In the genomic region with DNA sequence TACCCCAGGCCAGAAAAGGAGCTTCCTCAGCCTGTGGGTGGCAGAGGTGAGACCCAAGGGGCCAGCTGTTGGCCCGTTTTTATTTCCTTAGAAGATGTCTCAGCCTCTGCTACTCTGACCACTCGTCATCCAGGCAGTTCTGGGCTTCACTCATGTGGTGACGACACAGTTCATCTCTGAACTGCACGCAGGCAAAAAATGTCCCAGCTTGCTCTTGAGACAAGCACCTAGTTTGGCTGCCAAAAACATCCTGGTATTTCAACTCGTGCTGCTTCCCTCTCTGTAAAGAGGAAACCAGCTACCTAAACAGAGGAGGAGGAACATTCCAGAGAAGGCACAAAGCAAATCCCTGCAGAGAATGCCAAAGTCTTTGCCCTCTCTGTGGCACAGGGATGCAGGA, we compare ENCODE assay signal across 9 cellular contexts.
DNase-seq lines count a peak whose midpoint lies in the region; ATAC-seq lines count a peak whose summit lies in the region.
"Had no signal": no experiment of that assay in that cellular context is flagged by ENCODE, and none has a peak within 500 bp of the region (broad histone marks: within the 10 kb centered on the region; RNA-seq: fewer than 3 reads in every experiment).

No MANE protein-coding gene starts in this region.

- no peaks in the 10 kb centered on the region for H3K36me3 Mint-ChIP-seq in T-helper 17 cell (ENCODE audit: low read depth)
- H3K36me3 Mint-ChIP-seq in stimulated activated naive B cell treated with anti-CD40 and anti-IgM and Interleukin-4, amounts not matched to agents 10 μg/mL and 1 μg/mL and 100 μg/mL, for 72 hours, result peaks cover 35 to 48% of the 10 kb centered on the region in 2 donors

- H3K9me3 Mint-ChIP-seq in stimulated activated naive B cell treated with anti-CD40 and anti-IgM and Interleukin-4, amounts not matched to agents 10 μg/mL and 1 μg/mL and 100 μg/mL, for 72 hours, result no peaks in the 10 kb centered on the region

- peaks cover 57% of the 10 kb centered on the region for H3K4me1 Mint-ChIP-seq in T-helper 17 cell
- H3K4me1 Mint-ChIP-seq in stimulated activated naive B cell treated with anti-CD40 and anti-IgM and Interleukin-4, amounts not matched to agents 10 μg/mL and 1 μg/mL and 100 μg/mL, for 72 hours, result peaks cover 70 to 98% of the 10 kb centered on the region in 2 donors

- DNase-seq in NOMO-1 treated with DMSO at 0.1 percent for 48 hours (lab: John Stamatoyannopoulos, UW; ENCODE audit: unreplicated experiment) (peak; percentile 12), NOMO-1 treated with dmso at 0.1 percent for 144 hours (lab: John Stamatoyannopoulos, UW; ENCODE audit: unreplicated experiment) (no peak), T-helper 17 cell (no peak), Right ventricle myocardium superior (peak; percentile 60), HuH-7.5 (ENCODE audit: low spot score) (no peak)
- DNase-seq in stimulated activated naive B cell treated with anti-CD40 and anti-IgM and Interleukin-4, amounts not matched to agents 10 μg/mL and 1 μg/mL and 100 μg/mL, for 72 hours, result peak; percentile 26
- DNase-seq in effector CD8-positive, alpha-beta T cell (lab: John Stamatoyannopoulos, UW), result no peak
- DNase-seq: NCI-H446 had no signal

- H3K4me3 Mint-ChIP-seq in T-helper 17 cell, result no peak overlapping the region
- H3K4me3 Mint-ChIP-seq in stimulated activated naive B cell treated with anti-CD40 and anti-IgM and Interleukin-4, amounts not matched to agents 10 μg/mL and 1 μg/mL and 100 μg/mL, for 72 hours, result peak overlapping the region; percentile 21 to 39

- H3K9me3 ChIP-seq in T-helper 17 cell (ENCODE audit: control insufficient read depth, low read length, poor library complexity, severe bottlenecking), result no peaks in the 10 kb centered on the region

- peak overlapping the region; percentile 27 for H3K27ac Mint-ChIP-seq in T-helper 17 cell
- H3K27ac Mint-ChIP-seq in stimulated activated naive B cell treated with anti-CD40 and anti-IgM and Interleukin-4, amounts not matched to agents 10 μg/mL and 1 μg/mL and 100 μg/mL, for 72 hours, result peak overlapping the region; percentile 99

- intact Hi-C loops in Right ventricle myocardium superior (cut with DNase I), result no loop called here

- H3K27me3 Mint-ChIP-seq in T-helper 17 cell, result no peaks in the 10 kb centered on the region
- no peaks in the 10 kb centered on the region for H3K27me3 Mint-ChIP-seq in stimulated activated naive B cell treated with anti-CD40 and anti-IgM and Interleukin-4, amounts not matched to agents 10 μg/mL and 1 μg/mL and 100 μg/mL, for 72 hours

- ATAC-seq in T-helper 17 cell (no peak), Right ventricle myocardium superior (ENCODE audit: poor library complexity) (peak; percentile 70), HG02798 (IDR thresholded peaks at IDR 0.05; ENCODE audit: poor library complexity, unreplicated experiment) (no peak)
- ATAC-seq in stimulated activated naive B cell treated with anti-CD40 and anti-IgM and Interleukin-4, amounts not matched to agents 10 μg/mL and 1 μg/mL and 100 μg/mL, for 72 hours (replicated peaks), result peak in 1 of 2 donors; percentile 3

Comparison
In these comparisons a context has a peak if more than half of its experiments do, and no peak if none do; other contexts are left out.
1. DNase-seq: peak in NOMO-1 treated with DMSO at 0.1 percent for 48 hours (single experiment), Right ventricle myocardium superior (single experiment) and stimulated activated naive B cell treated with anti-CD40 and anti-IgM and Interleukin-4, amounts not matched to agents 10 μg/mL and 1 μg/mL and 100 μg/mL, for 72 hours (single experiment); none in NOMO-1 treated with dmso at 0.1 percent for 144 hours (single experiment), T-helper 17 cell (0 of 3), effector CD8-positive, alpha-beta T cell (single experiment) and HuH-7.5 (single experiment).